Comparison of ENCODE assay signal across 1 cellular context in the genomic region with DNA sequence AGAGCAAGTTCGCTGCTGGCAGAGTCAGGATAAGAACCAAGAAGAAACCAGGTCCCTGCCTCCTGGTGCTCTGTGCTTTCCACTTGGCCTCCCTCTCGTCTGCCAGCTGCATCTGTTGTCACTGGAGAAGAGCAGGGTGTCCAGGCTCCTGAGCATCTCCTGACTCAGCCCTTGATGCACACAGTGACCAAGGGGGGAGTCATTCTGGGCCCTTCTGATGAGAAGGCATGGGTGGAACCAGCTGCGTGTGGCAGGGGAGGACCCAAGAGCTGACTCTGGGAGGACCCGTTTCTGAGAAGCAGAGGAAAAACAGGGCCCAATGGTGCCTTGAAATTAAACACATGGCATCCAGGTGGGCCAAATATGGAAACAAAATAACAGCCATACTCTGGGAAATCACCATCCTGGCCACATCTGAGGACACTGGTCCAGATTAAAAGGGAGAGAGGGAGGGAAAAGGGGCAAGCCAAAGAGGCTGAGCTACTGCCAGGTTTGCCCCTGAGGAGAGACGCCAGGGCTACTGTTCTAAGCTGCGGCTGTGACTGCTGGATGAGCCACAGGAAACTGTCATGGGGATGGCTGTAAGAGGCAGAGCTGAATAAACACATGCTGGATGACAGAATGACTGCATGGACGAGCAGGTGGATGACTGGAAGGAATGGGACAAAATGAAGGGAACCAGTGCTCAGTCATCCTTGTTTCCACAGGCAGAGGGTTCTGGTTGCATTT.
TF ChIP-seq lines count a peak whose summit lies in the region.

No MANE protein-coding gene starts in this region.

TF ChIP-seq in endothelial cell of umbilical vein, 7 proteins besides CTCF, POLR2A, EP300 and RAD21 (continued from another document):
- TF ChIP-seq EZH2 (IDR thresholded peaks at IDR 0.05; ENCODE audit: borderline replicate concordance, low read depth, low read length, severe bottlenecking) (no peak), POLR2AphosphoS5 (IDR thresholded peaks at IDR 0.05; ENCODE audit: insufficient read depth, low read depth, low read length) (no peak), GATA2 (IDR thresholded peaks at IDR 0.05; ENCODE audit: insufficient read depth, insufficient read length, low read depth, low read length) (no peak)
